ENCODE assay signal across 9 cellular contexts in the genomic region with DNA sequence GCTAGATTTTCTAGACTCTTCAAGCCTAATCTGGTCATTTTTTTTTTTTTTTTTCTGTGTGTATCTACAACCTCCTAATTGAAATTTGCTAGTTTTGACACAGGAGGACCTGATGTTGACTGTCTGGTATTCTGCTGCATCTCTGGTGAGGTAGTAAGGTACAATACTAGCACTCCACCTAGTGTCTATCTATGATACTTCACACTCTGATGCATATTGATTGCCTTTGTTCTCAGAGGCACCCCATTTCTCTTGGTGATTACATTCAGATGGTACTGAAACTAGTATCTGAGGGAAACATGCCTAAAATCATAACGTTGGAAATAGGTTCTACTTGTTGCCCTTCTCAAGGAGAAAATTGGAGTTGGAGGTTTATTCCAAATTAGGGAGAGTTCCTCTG.
DNase-seq lines count a peak whose midpoint lies in the region; ATAC-seq and TF ChIP-seq lines count a peak whose summit lies in the region.
"Had no signal": no experiment of that assay in that cellular context is flagged by ENCODE, and none has a peak within 500 bp of the region (broad histone marks: within the 10 kb centered on the region; RNA-seq: fewer than 3 reads in every experiment).

No MANE protein-coding gene starts in this region.

- H3K4me3 Mint-ChIP-seq in osteocyte (ENCODE audit: unreplicated experiment), result no peak overlapping the region
- H3K4me3 Mint-ChIP-seq: naive B cell had no signal

- no peaks in the 10 kb centered on the region for H3K4me1 Mint-ChIP-seq in osteocyte (ENCODE audit: unreplicated experiment)
- H3K4me1 Mint-ChIP-seq: naive B cell had no signal

- no peak for ATAC-seq in HG03439 (IDR thresholded peaks at IDR 0.05; ENCODE audit: unreplicated experiment)
- ATAC-seq in GM21528 (IDR thresholded peaks at IDR 0.05; ENCODE audit: low FRiP score, unreplicated experiment), result no peak
- ATAC-seq in HG03460 (IDR thresholded peaks at IDR 0.05; ENCODE audit: unreplicated experiment), result no peak

- peaks cover 4% of the 10 kb centered on the region for H3K27me3 Mint-ChIP-seq in osteocyte (ENCODE audit: unreplicated experiment)
- H3K27me3 Mint-ChIP-seq: naive B cell had no signal

- in situ Hi-C loops in T47D (cut with HindIII; ENCODE audit: low pct_unique_long_range_greater_than_20kb, low sequenced_read_pairs), result no loop called here

- H3K36me3 Mint-ChIP-seq in osteocyte (ENCODE audit: unreplicated experiment), result no peaks in the 10 kb centered on the region
- H3K36me3 Mint-ChIP-seq: naive B cell had no signal

- H3K27ac Mint-ChIP-seq in osteocyte (ENCODE audit: unreplicated experiment), result no peak overlapping the region
- H3K27ac Mint-ChIP-seq: naive B cell had no signal

- peak; percentile 69 for TF ChIP-seq CTCF in osteocyte (IDR thresholded peaks at IDR 0.05)

- no peaks in the 10 kb centered on the region for H3K9me3 Mint-ChIP-seq in osteocyte (ENCODE audit: unreplicated experiment)

- peak; percentile 65 for DNase-seq in HCEC 1CT
- peak; percentile 52 for DNase-seq in NCI-H345 treated with DMSO at 0.1 percent for 48 hours (lab: John Stamatoyannopoulos, UW; ENCODE audit: unreplicated experiment)
- DNase-seq in T47D (ENCODE audit: low read depth in 1 of 2, low spot score in 1 of 2), result peak; percentile 52 to 76
- DNase-seq in osteocyte (ENCODE audit: extremely low spot score, unreplicated experiment), result no peak
- no peak for DNase-seq in HUDEP-2 (lab: John Stamatoyannopoulos, UW; ENCODE audit: unreplicated experiment in 76 of 76)
- DNase-seq: naive B cell had no signal

Comparison
In these comparisons a context has a peak if more than half of its experiments do, and no peak if none do; other contexts are left out.
1. DNase-seq: peak in HCEC 1CT (single experiment), NCI-H345 treated with DMSO at 0.1 percent for 48 hours (single experiment) and T47D (2 of 2); none in osteocyte (single experiment) and HUDEP-2 (0 of 76).